8 cellular contexts compared by ENCODE assay signal in the genomic region with DNA sequence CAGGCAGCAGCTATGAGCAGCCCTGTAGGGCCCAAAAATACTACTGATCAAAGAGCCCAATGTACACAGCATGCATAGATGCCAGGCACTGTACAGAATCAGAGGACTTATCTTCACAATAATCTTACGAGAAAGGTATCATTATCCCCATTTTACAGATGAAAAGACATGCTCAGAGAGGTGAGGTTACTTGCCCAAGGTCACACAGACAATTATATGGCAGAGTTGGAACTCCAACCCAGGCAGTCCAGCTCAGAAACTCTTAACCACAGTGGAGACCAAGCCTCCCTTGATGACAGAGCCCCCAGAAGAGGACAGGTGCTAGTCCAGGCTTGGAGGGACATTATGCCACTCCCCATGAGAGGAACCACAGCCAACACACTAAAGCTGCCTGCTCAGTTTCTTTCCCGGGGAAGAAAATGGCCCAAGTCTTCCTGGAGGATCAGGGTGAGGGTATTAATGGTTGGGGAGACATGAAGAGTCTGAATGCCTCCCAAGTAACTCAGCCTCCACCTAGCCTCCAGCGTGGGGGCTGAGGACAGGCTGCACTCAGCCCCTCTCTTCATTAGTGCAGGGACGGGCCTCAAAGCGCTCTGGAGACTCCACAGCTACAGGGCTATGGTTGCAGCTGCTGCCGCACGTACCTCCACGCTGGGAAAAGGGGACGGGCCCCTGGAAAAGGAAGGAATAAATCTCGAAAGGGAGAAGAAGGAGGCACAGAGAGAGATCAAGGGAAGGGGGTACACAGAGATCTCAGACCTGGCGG. TPM values are rescaled to one million over a fixed set of nuclear protein-coding genes. Genes with fewer than 3 reads are reported as not detected.
A peak's percentile ranks its signal among the peaks of the same experiment; 100 is the strongest.
DNase-seq lines count a peak whose midpoint lies in the region; ATAC-seq and TF ChIP-seq lines count a peak whose summit lies in the region.

No MANE protein-coding gene starts in this region.

- H3K79me1 ChIP-seq in mesenchymal stem cell (replicated peaks; ENCODE audit: low read length, poor library complexity, severe bottlenecking): peaks cover 31% of the 10 kb centered on the region

- H3K14ac ChIP-seq in mesenchymal stem cell (ENCODE audit: low read length in 2 of 2): no peak overlapping the region

- H3K9me3 ChIP-seq in Loucy (ENCODE audit: insufficient read depth, low read depth, low read length): no peaks in the 10 kb centered on the region
- H3K9me3 ChIP-seq in mesenchymal stem cell (ENCODE audit: control insufficient read depth, low read length): no peaks in the 10 kb centered on the region
- H3K9me3 ChIP-seq in aorta (ENCODE audit: control insufficient read depth, low read length): no peaks in the 10 kb centered on the region

- H2BK5ac ChIP-seq in mesenchymal stem cell (ENCODE audit: low read depth, low read length, poor library complexity, severe bottlenecking): no peak overlapping the region

- peak overlapping the region; percentile 95 for H3K4me3 Mint-ChIP-seq in central memory CD8-positive, alpha-beta T cell

- intact Hi-C loops in aorta (cut with DNase I): loop anchor here (2.0 to 5.0 kb wide), 2 partner anchors 46 to 47 kb away; partner anchors contain the start of gene SPAG5 (in 2 of the 2)

- DNase-seq in EL: peak; percentile 36
- DNase-seq in central memory CD8-positive, alpha-beta T cell (ENCODE audit: low spot score in 2 of 2): no peak
- DNase-seq in mesenchymal stem cell: peak; percentile 51
- peak in 1 of 2 donors; percentile 61 for DNase-seq in aorta

- no peak overlapping the region for H2BK12ac ChIP-seq in mesenchymal stem cell (ENCODE audit: low read length in 2 of 2)

- H3K4me2 ChIP-seq in Loucy (ENCODE audit: low read depth, low read length, poor library complexity, severe bottlenecking) (peak overlapping the region; percentile 94), mesenchymal stem cell (ENCODE audit: low read length, poor library complexity, severe bottlenecking) (peak overlapping the region; percentile 80)

- ATAC-seq in central memory CD8-positive, alpha-beta T cell (replicated peaks; ENCODE audit: extremely low read depth, poor library complexity, severe bottlenecking): no peak
- ATAC-seq in aorta (ENCODE audit: low FRiP score): no peak
- no peak for ATAC-seq in GM21825 (IDR thresholded peaks at IDR 0.05; ENCODE audit: unreplicated experiment)
- ATAC-seq in HG02798 (IDR thresholded peaks at IDR 0.05; ENCODE audit: poor library complexity, unreplicated experiment): no peak
- ATAC-seq in GM19397 (IDR thresholded peaks at IDR 0.05; ENCODE audit: unreplicated experiment): no peak

- no peaks in the 10 kb centered on the region for H3K9me3 Mint-ChIP-seq in central memory CD8-positive, alpha-beta T cell

- no peak overlapping the region for H4K8ac ChIP-seq in mesenchymal stem cell (ENCODE audit: low read length)

- peak overlapping the region; percentile 95 for H3K27ac Mint-ChIP-seq in central memory CD8-positive, alpha-beta T cell (ENCODE audit: low read depth)

- 16% methylated on average over 10 of the region's 11 CpGs for WGBS in mesenchymal stem cell
- 10 to 13% methylated on average over 10 to 11 of the region's 11 CpGs for WGBS in aorta, 2 donors

- no peak overlapping the region for H3K23ac ChIP-seq in mesenchymal stem cell (ENCODE audit: low read length in 2 of 2)

- H3K36me3 ChIP-seq in Loucy (ENCODE audit: insufficient read depth, low read length) (peaks cover 33% of the 10 kb centered on the region; the same call in 1 of the 2 replicates), mesenchymal stem cell (ENCODE audit: control insufficient read depth in 1 of 2, insufficient read depth in 2 of 2, low read depth in 1 of 2, low read length in 2 of 2) (peaks cover 40 to 47% of the 10 kb centered on the region in 2 experiments), aorta (ENCODE audit: control insufficient read depth in 1 of 2, insufficient read depth in 2 of 2, low read length in 1 of 2) (peaks cover 0 to 6% of the 10 kb centered on the region in 2 donors)

- no peak overlapping the region for H2AK5ac ChIP-seq in mesenchymal stem cell (ENCODE audit: low read length, severe bottlenecking)

- no peak overlapping the region for H2BK15ac ChIP-seq in mesenchymal stem cell (ENCODE audit: low read depth, poor library complexity, severe bottlenecking)

- H4K91ac ChIP-seq in mesenchymal stem cell (ENCODE audit: low read length): no peak overlapping the region

- peak overlapping the region in 1 of 2 experiments; percentile 28 for H3K18ac ChIP-seq in mesenchymal stem cell (ENCODE audit: low read depth in 1 of 2, low read length in 2 of 2)

- H3K9me2 ChIP-seq in Loucy (replicated peaks; ENCODE audit: low read depth, low read length): no peaks in the 10 kb centered on the region

- peak overlapping the region; percentile 10 for H3K27ac ChIP-seq in mesenchymal stem cell (ENCODE audit: low read length, poor library complexity, severe bottlenecking)
- H3K27ac ChIP-seq in aorta (ENCODE audit: low read depth in 1 of 2, low read length in 2 of 2): no peak overlapping the region

- H2AFZ ChIP-seq in Loucy (ENCODE audit: low read length) (no peak overlapping the region), mesenchymal stem cell (ENCODE audit: low read depth, low read length) (no peak overlapping the region)

- peaks cover 55% of the 10 kb centered on the region for H3K4me1 Mint-ChIP-seq in central memory CD8-positive, alpha-beta T cell

- H4K20me1 ChIP-seq in Loucy (ENCODE audit: insufficient read depth, low read length, poor library complexity, severe bottlenecking): peaks cover 11% of the 10 kb centered on the region

- H3K9ac ChIP-seq in Loucy (ENCODE audit: low read depth, low read length, poor library complexity, severe bottlenecking) (peak overlapping the region; percentile 75), mesenchymal stem cell (ENCODE audit: low read length) (peak overlapping the region; percentile 78)

- H3K4me1 ChIP-seq in Loucy (ENCODE audit: insufficient read depth, low read length, poor library complexity, severe bottlenecking) (peaks cover 42% of the 10 kb centered on the region), mesenchymal stem cell (ENCODE audit: control insufficient read depth, insufficient read depth, low read depth, low read length) (peaks cover 12% of the 10 kb centered on the region), aorta (ENCODE audit: control insufficient read depth in 1 of 2, insufficient read depth in 2 of 2, low read length in 2 of 2) (no peaks in the 10 kb centered on the region)

- H3K4me3 ChIP-seq in Loucy (ENCODE audit: low read length, poor library complexity, severe bottlenecking) (peak overlapping the region; percentile 85), mesenchymal stem cell (ENCODE audit: insufficient read depth in 1 of 2, low read depth in 1 of 2, low read length in 2 of 2) (peak overlapping the region; percentile 80 to 81), aorta (ENCODE audit: low read length in 2 of 2) (peak overlapping the region; percentile 71 to 86)

- H2BK120ac ChIP-seq in mesenchymal stem cell (ENCODE audit: low read depth, low read length): no peak overlapping the region

- peak overlapping the region in 1 of 2 experiments; percentile 40 for H3K4ac ChIP-seq in mesenchymal stem cell (ENCODE audit: low read depth in 1 of 2, low read length in 2 of 2)

- TF ChIP-seq CTCF in Loucy (conservative IDR thresholded peaks at IDR 0.05; ENCODE audit: low read length): no peak

- H3K27me3 ChIP-seq in Loucy (ENCODE audit: insufficient read depth, low read length, poor library complexity, severe bottlenecking): no peaks in the 10 kb centered on the region
- no peaks in the 10 kb centered on the region for H3K27me3 ChIP-seq in mesenchymal stem cell (ENCODE audit: control insufficient read depth in 1 of 2, insufficient read depth in 1 of 2, low read length in 2 of 2)
- no peaks in the 10 kb centered on the region for H3K27me3 ChIP-seq in aorta (ENCODE audit: control insufficient read depth in 1 of 2, insufficient read depth in 2 of 2, low read length in 1 of 2)

- peaks cover 22% of the 10 kb centered on the region for H3K36me3 Mint-ChIP-seq in central memory CD8-positive, alpha-beta T cell (ENCODE audit: insufficient read depth)

- H3K79me2 ChIP-seq in Loucy (ENCODE audit: insufficient read depth, low read length): peaks cover 15% of the 10 kb centered on the region

- no peaks in the 10 kb centered on the region for H3F3A ChIP-seq in Loucy (ENCODE audit: low read depth)

- H3K27me3 Mint-ChIP-seq in central memory CD8-positive, alpha-beta T cell: no peaks in the 10 kb centered on the region

RNA-seq across cellular contexts. Expression of gene UNC119, which starts 0.8 kb away (rescaled TPM):
- polyA plus RNA-seq in mesenchymal stem cell (2013, experiment 1 of 2): 36.8 TPM
- 34.3 TPM for polyA plus RNA-seq in mesenchymal stem cell (2013, experiment 2 of 2)
- 10 to 100 TPM; 17.4 to 25.7 TPM for total RNA-seq in aorta
- 10 to 100 TPM; 18.7 to 36.6 TPM for polyA plus RNA-seq in aorta

RNA-seq across cellular contexts. Expression of gene PIGS, which starts 19.7 kb away (rescaled TPM):
- polyA plus RNA-seq in mesenchymal stem cell (2013, experiment 1 of 2): 104 TPM
- 104 TPM for polyA plus RNA-seq in mesenchymal stem cell (2013, experiment 2 of 2)
- total RNA-seq in aorta: 10 to 100 TPM; 33.5 to 38.7 TPM
- 10 to 100 TPM; 21.8 to 37.7 TPM for polyA plus RNA-seq in aorta

RNA-seq across cellular contexts. Expression of gene ALDOC, which starts 25.1 kb away (rescaled TPM):
- polyA plus RNA-seq in mesenchymal stem cell (2013, experiment 1 of 2): 25.6 TPM
- polyA plus RNA-seq in mesenchymal stem cell (2013, experiment 2 of 2): 26.4 TPM
- 10 to 100 TPM; 22.1 to 27.1 TPM for total RNA-seq in aorta
- 10 to 100 TPM; 15.4 to 30.4 TPM for polyA plus RNA-seq in aorta

RNA-seq across cellular contexts. Expression of gene FOXN1, which starts 45.5 kb away (rescaled TPM):
- not detected for polyA plus RNA-seq in mesenchymal stem cell (2013, experiment 1 of 2)
- not detected for polyA plus RNA-seq in mesenchymal stem cell (2013, experiment 2 of 2)
- not detected for total RNA-seq in aorta
- not detected for polyA plus RNA-seq in aorta

RNA-seq across cellular contexts. Expression of gene SPAG5, which starts 47.2 kb away (rescaled TPM):
- polyA plus RNA-seq in mesenchymal stem cell (2013, experiment 1 of 2): 6.1 TPM
- 6.1 TPM for polyA plus RNA-seq in mesenchymal stem cell (2013, experiment 2 of 2)
- 1 to 10 TPM; 2.2 to 3.6 TPM for total RNA-seq in aorta
- polyA plus RNA-seq in aorta: 1 to 10 TPM; 1.6 to 4.3 TPM

Comparison
In these comparisons a context has a peak if more than half of its experiments do, and no peak if none do; other contexts are left out.
1. DNase-seq: peak in EL (single experiment) and mesenchymal stem cell (single experiment); none in central memory CD8-positive, alpha-beta T cell (0 of 2).
2. Peak in every context shown above with its lines, with median percentiles within 50 percentile points of each other: H3K4me3 ChIP-seq.